Comparison of ENCODE assay signal across 16 cellular contexts in the genomic region with DNA sequence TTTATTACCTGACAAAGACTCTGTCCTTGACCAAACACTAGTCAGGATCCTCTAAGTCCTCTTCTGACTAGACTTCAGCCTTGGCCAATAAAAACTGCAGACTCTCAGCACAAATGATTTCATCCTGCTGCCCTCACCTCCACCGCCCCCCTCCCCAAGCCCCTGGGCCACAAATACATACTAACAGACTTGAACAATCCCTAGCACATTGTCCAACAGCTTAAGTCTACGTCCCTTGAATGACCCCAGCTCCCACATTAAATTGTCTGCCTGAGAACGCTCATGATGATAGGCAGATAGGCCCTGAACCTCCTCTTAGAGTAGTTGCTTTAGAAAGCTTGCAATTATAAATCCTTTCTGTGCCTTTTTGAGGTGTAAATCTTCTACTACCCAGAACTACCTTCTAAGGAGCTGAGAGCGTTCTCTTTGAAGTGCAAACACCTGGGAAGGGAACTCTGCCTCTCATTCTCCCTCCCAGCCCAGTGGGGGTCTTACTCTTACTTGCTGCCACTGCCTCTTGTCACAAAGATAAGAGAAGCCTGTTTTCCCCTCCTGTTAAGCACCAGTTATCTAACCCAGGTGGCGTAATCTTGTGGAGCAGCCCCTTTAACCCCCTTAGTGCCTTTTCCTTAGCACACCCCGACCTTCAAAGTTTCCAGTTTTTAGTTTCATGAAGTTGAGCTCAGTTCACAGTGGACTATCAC.
"Had no signal": no experiment of that assay in that cellular context is flagged by ENCODE, and none has a peak within 500 bp of the region (broad histone marks: within the 10 kb centered on the region; RNA-seq: fewer than 3 reads in every experiment).

No MANE protein-coding gene starts in this region.

- H3K36me3 Mint-ChIP-seq: activated naive CD8-positive, alpha-beta T cell treated with anti-CD3 and anti-CD28 coated beads, Interleukin-2, amount 10 ng/mL, durations not matched to agents 7 days and 5 days; brain; stimulated activated memory B cell treated with anti-CD40 and anti-IgM and Interleukin-4, amounts not matched to agents 10 μg/mL and 1 μg/mL and 100 μg/mL, for 72 hours had no signal

- H3K4me1 ChIP-seq: esophagus squamous epithelium, left lung, parathyroid adenoma had no signal

- H3K4me3 Mint-ChIP-seq: activated B cell treated with CpG ODN at 0.5 μM for 24 hours; activated naive CD8-positive, alpha-beta T cell treated with anti-CD3 and anti-CD28 coated beads, Interleukin-2, amount 10 ng/mL, durations not matched to agents 7 days and 5 days; activated T-helper 1 cell treated with anti-CD3 and anti-CD28 coated beads, Interleukin-12 subunit alpha, Interleukin-12 subunit beta, Interleukin-2, Interleukin-4 antibody, amounts not matched to agents 30 ng/mL and 10 ng/mL and 1 ng/mL, durations not matched to agents 14 hours and 24 hours and 36 hours; brain; stimulated activated memory B cell treated with anti-CD40 and anti-IgM and Interleukin-4, amounts not matched to agents 10 μg/mL and 1 μg/mL and 100 μg/mL, for 72 hours had no signal

- H3K36me3 ChIP-seq: esophagus squamous epithelium, left lung had no signal

- H3K9me3 Mint-ChIP-seq: activated B cell treated with CpG ODN at 0.5 μM for 24 hours; brain; stimulated activated memory B cell treated with anti-CD40 and anti-IgM and Interleukin-4, amounts not matched to agents 10 μg/mL and 1 μg/mL and 100 μg/mL, for 72 hours had no signal

- H3K27me3 Mint-ChIP-seq: activated B cell treated with CpG ODN at 0.5 μM for 24 hours; activated naive CD8-positive, alpha-beta T cell treated with anti-CD3 and anti-CD28 coated beads, Interleukin-2, amount 10 ng/mL, durations not matched to agents 7 days and 5 days; stimulated activated memory B cell treated with anti-CD40 and anti-IgM and Interleukin-4, amounts not matched to agents 10 μg/mL and 1 μg/mL and 100 μg/mL, for 72 hours had no signal

- H2AFZ ChIP-seq: parathyroid adenoma had no signal

- H3K27me3 ChIP-seq: esophagus squamous epithelium, left lung had no signal

- H3K9ac ChIP-seq: parathyroid adenoma had no signal

- H3K27ac Mint-ChIP-seq: activated B cell treated with CpG ODN at 0.5 μM for 24 hours; activated naive CD8-positive, alpha-beta T cell treated with anti-CD3 and anti-CD28 coated beads, Interleukin-2, amount 10 ng/mL, durations not matched to agents 7 days and 5 days; activated T-helper 1 cell treated with anti-CD3 and anti-CD28 coated beads, Interleukin-12 subunit alpha, Interleukin-12 subunit beta, Interleukin-2, Interleukin-4 antibody, amounts not matched to agents 30 ng/mL and 10 ng/mL and 1 ng/mL, durations not matched to agents 14 hours and 24 hours and 36 hours; brain; stimulated activated memory B cell treated with anti-CD40 and anti-IgM and Interleukin-4, amounts not matched to agents 10 μg/mL and 1 μg/mL and 100 μg/mL, for 72 hours had no signal

- H3K4me3 ChIP-seq: esophagus squamous epithelium, left lung had no signal

- ATAC-seq: left lung; stimulated activated memory B cell treated with anti-CD40 and anti-IgM and Interleukin-4, amounts not matched to agents 10 μg/mL and 1 μg/mL and 100 μg/mL, for 72 hours had no signal

- DNase-seq: activated B cell treated with CpG ODN at 0.5 μM for 24 hours; activated CD4-positive, alpha-beta T cell treated with anti-CD3 and anti-CD28 coated beads for 48 hours; activated CD8-positive, alpha-beta memory T cell treated with anti-CD3 and anti-CD28 coated beads, Interleukin-2, amount 50 U/mL, for 48 hours; activated naive CD8-positive, alpha-beta T cell treated with anti-CD3 and anti-CD28 coated beads, Interleukin-2, amount 10 ng/mL, durations not matched to agents 7 days and 5 days; cortex of kidney; effector CD4-positive, alpha-beta T cell; esophagus squamous epithelium; glutamatergic neuron; hypothalamus; left lung; stimulated activated CD4-positive, alpha-beta T cell treated with anti-CD3 and anti-CD28 coated beads, Interleukin-12 subunit alpha, Interleukin-12 subunit beta, amount 100 ng/mL, for 4 hours; T-helper 2 cell had no signal

- H3K9me3 ChIP-seq: esophagus squamous epithelium, left lung had no signal

- H3K27ac ChIP-seq: esophagus squamous epithelium, left lung, parathyroid adenoma had no signal

- H3K4me1 Mint-ChIP-seq: activated B cell treated with CpG ODN at 0.5 μM for 24 hours; activated naive CD8-positive, alpha-beta T cell treated with anti-CD3 and anti-CD28 coated beads, Interleukin-2, amount 10 ng/mL, durations not matched to agents 7 days and 5 days; brain; stimulated activated memory B cell treated with anti-CD40 and anti-IgM and Interleukin-4, amounts not matched to agents 10 μg/mL and 1 μg/mL and 100 μg/mL, for 72 hours had no signal
